Comparison of ENCODE assay signal across 11 cellular contexts in the genomic region with DNA sequence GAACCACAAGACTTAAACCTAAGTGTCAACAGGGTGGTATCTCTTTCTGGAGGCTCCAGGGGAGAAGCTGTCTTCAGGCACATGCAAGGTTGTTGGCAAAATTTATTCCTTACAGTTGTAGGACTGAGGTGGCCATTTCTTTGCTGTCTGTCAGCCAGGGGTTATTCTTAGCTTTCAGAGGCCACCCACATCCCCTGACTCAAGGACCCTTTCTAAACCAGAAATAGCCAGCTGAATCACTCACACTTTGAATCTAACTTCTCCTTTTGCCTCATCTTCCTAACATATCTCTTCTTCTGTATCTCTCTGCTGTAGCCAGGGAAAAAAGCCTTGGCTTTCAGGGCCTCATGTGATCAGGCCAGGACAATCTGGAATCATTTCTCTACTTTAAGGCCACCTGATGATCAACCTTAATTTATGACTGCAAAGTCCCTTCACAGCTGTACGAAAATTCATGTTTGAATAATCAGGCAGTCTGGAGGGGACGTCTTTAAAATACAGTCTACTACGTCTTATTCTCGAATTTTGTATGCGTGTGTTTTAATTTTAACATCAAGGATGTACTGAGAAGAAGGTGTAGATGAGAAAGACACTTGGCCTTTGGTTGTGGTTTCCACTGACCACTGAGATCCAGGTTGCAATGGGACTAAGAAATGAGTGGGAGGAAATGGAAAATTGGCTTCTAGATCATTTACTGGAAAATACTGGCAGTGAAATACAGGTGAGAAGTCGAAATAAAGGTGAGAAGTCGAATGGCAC.
DNase-seq lines count a peak whose midpoint lies in the region; ATAC-seq and TF ChIP-seq lines count a peak whose summit lies in the region.
"Had no signal": no experiment of that assay in that cellular context is flagged by ENCODE, and none has a peak within 500 bp of the region (broad histone marks: within the 10 kb centered on the region; RNA-seq: fewer than 3 reads in every experiment).

No MANE protein-coding gene starts in this region.

- peaks cover 68% of the 10 kb centered on the region for H3K36me3 Mint-ChIP-seq in activated CD4-positive, alpha-beta T cell treated with anti-CD3 and anti-CD28 coated beads, Interleukin-2, amount 10 ng/mL, durations not matched to agents 7 days and 5 days (ENCODE audit: low read depth)
- peaks cover 15% of the 10 kb centered on the region for H3K36me3 Mint-ChIP-seq in stimulated activated effector memory CD8-positive, alpha-beta T cell treated with anti-CD3 and anti-CD28 coated beads, Interleukin-12 subunit alpha, Interleukin-12 subunit beta, amount 100 ng/mL, for 72 hours

- no peak for TF ChIP-seq POLR2A in ovary (IDR thresholded peaks at IDR 0.05)

- POLR2A ChIA-PET in activated CD4-positive, alpha-beta T cell treated with anti-CD3 and anti-CD28 coated beads, Interleukin-2, amount 10 ng/mL, durations not matched to agents 7 days and 5 days (lab: Charles Lee): no interaction called here

- CTCF ChIA-PET in activated CD4-positive, alpha-beta T cell treated with anti-CD3 and anti-CD28 coated beads, Interleukin-2, amount 10 ng/mL, durations not matched to agents 7 days and 5 days (lab: Charles Lee): interaction anchor here (1.1 to 1.3 kb wide), 2 partner anchors 25 to 37 kb away, joined by 3 to 4 read pairs; no protein-coding TSS in a partner anchor

- no peak for DNase-seq in activated CD4-positive, alpha-beta T cell treated with anti-CD3 and anti-CD28 coated beads, Interleukin-2, amount 10 ng/mL, durations not matched to agents 7 days and 5 days
- no peak for DNase-seq in activated CD4-positive, alpha-beta T cell treated with anti-CD3 and anti-CD28 coated beads for 4 hours
- peak; percentile 25 for DNase-seq in UCSD-AML1 (lab: John Stamatoyannopoulos, UW; ENCODE audit: unreplicated experiment)
- DNase-seq in stimulated activated effector memory CD8-positive, alpha-beta T cell treated with anti-CD3 and anti-CD28 coated beads, Interleukin-12 subunit alpha, Interleukin-12 subunit beta, amount 100 ng/mL, for 72 hours (ENCODE audit: low spot score in 2 of 2): no peak
- DNase-seq in NCI-H510A treated with DMSO at 0.1 percent for 48 hours (lab: John Stamatoyannopoulos, UW): no peak
- DNase-seq in ovary: no peak
- DNase-seq: transverse colon had no signal

- no peak for TF ChIP-seq EP300 in ovary (IDR thresholded peaks at IDR 0.05)

- no peaks in the 10 kb centered on the region for H3K27me3 Mint-ChIP-seq in activated CD4-positive, alpha-beta T cell treated with anti-CD3 and anti-CD28 coated beads, Interleukin-2, amount 10 ng/mL, durations not matched to agents 7 days and 5 days

- no peaks in the 10 kb centered on the region for H3K4me1 ChIP-seq in ovary (ENCODE audit: insufficient read depth)

- peaks cover 88% of the 10 kb centered on the region for H3K4me1 Mint-ChIP-seq in activated CD4-positive, alpha-beta T cell treated with anti-CD3 and anti-CD28 coated beads, Interleukin-2, amount 10 ng/mL, durations not matched to agents 7 days and 5 days
- H3K4me1 Mint-ChIP-seq in stimulated activated effector memory CD8-positive, alpha-beta T cell treated with anti-CD3 and anti-CD28 coated beads, Interleukin-12 subunit alpha, Interleukin-12 subunit beta, amount 100 ng/mL, for 72 hours: peaks cover 85% of the 10 kb centered on the region

- peak overlapping the region; percentile 73 for H3K27ac Mint-ChIP-seq in activated CD4-positive, alpha-beta T cell treated with anti-CD3 and anti-CD28 coated beads, Interleukin-2, amount 10 ng/mL, durations not matched to agents 7 days and 5 days
- H3K27ac Mint-ChIP-seq in stimulated activated effector memory CD8-positive, alpha-beta T cell treated with anti-CD3 and anti-CD28 coated beads, Interleukin-12 subunit alpha, Interleukin-12 subunit beta, amount 100 ng/mL, for 72 hours: peak overlapping the region; percentile 67

- no peaks in the 10 kb centered on the region for H3K9me3 ChIP-seq in ovary
- H3K9me3 ChIP-seq: transverse colon had no signal

- H3K36me3 ChIP-seq in ovary: no peaks in the 10 kb centered on the region
- H3K36me3 ChIP-seq: transverse colon had no signal

- 91 to 97% (median 95%) methylated on average over 7 of the region's 7 CpGs for WGBS in ovary, 3 donors

- peaks cover 3% of the 10 kb centered on the region for H3K9me3 Mint-ChIP-seq in activated CD4-positive, alpha-beta T cell treated with anti-CD3 and anti-CD28 coated beads, Interleukin-2, amount 10 ng/mL, durations not matched to agents 7 days and 5 days
- peaks cover 3% of the 10 kb centered on the region for H3K9me3 Mint-ChIP-seq in stimulated activated effector memory CD8-positive, alpha-beta T cell treated with anti-CD3 and anti-CD28 coated beads, Interleukin-12 subunit alpha, Interleukin-12 subunit beta, amount 100 ng/mL, for 72 hours

- ATAC-seq in HG02938 (IDR thresholded peaks at IDR 0.05; ENCODE audit: unreplicated experiment) (peak; percentile 19), GM18519 (IDR thresholded peaks at IDR 0.05; ENCODE audit: low FRiP score, unreplicated experiment) (no peak)
- ATAC-seq in stimulated activated effector memory CD8-positive, alpha-beta T cell treated with anti-CD3 and anti-CD28 coated beads, Interleukin-12 subunit alpha, Interleukin-12 subunit beta, amount 100 ng/mL, for 72 hours: peak; percentile 81

- no peak overlapping the region for H3K27ac ChIP-seq in ovary
- H3K27ac ChIP-seq: SK-N-MC had no signal

- no peak for TF ChIP-seq CTCF in ovary (IDR thresholded peaks at IDR 0.05)

- H3K4me3 Mint-ChIP-seq in activated CD4-positive, alpha-beta T cell treated with anti-CD3 and anti-CD28 coated beads, Interleukin-2, amount 10 ng/mL, durations not matched to agents 7 days and 5 days: no peak overlapping the region
- peak overlapping the region; percentile 60 for H3K4me3 Mint-ChIP-seq in stimulated activated effector memory CD8-positive, alpha-beta T cell treated with anti-CD3 and anti-CD28 coated beads, Interleukin-12 subunit alpha, Interleukin-12 subunit beta, amount 100 ng/mL, for 72 hours

- H3K27me3 ChIP-seq in ovary: no peaks in the 10 kb centered on the region
- H3K27me3 ChIP-seq: transverse colon had no signal

- H3K4me3 ChIP-seq in ovary: no peak overlapping the region
- H3K4me3 ChIP-seq: lung, SK-N-MC, transverse colon had no signal

- intact Hi-C loops in ovary (cut with DNase I): no loop called here
